7 cellular contexts compared by ENCODE assay signal in the genomic region with DNA sequence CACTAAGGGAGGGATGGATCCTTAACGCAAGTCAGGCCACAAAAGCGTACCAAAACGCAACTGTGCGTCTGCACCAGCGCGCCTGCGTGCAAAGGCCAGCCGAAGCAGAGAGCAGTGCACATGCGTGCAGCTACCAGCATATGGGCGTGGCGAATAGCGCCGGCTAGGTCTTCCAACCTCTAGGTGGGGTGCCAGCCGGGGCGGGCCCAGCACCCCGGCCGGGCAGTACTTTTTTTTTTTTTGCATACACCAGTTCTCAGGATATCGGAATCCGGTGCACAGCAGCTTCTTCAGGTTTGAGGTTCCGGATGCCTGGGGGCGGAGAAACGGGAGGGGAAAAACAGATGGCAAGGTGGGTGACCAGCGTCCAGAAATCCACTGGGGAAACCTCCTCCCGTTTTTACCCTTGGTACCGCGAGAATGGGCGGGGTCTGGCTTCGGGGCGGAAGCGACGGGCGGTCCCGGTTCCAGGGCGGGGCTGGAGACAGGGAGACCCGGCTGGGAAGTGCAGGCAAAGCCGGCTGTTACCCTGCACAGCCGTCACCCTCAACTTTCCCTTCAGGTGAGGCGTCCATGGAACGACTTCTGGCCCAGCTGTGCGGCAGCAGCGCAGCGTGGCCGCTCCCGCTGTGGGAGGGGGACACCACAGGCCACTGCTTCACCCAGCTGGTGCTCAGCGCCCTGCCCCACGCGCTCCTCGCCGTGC. TPM values are rescaled to one million over a fixed set of nuclear protein-coding genes. Genes with fewer than 3 reads are reported as not detected.
DNase-seq lines count a peak whose midpoint lies in the region; ATAC-seq, FAIRE-seq and TF ChIP-seq lines count a peak whose summit lies in the region.

TSS of gene ABCC10 (plus strand) at position 136 of the 706 bp plus-strand sequence. CDS start at position 574, 438 bp downstream.

- no peaks in the 10 kb centered on the region for H3K9me3 ChIP-seq in hepatocyte (ENCODE audit: low read depth)

- H3K4me2 ChIP-seq in hepatocyte = peak within 1 kb of the TSS; percentile 90

- 2% methylated on average over 47 of the region's 49 CpGs for WGBS in hepatocyte (ENCODE audit: low lambda C conversion rate, missing lambda C conversion rate)

- DNase-seq in GM18507 (ENCODE audit: extremely low spot score, insufficient read length, low read depth) (peak; percentile 93), NCI-H2029 treated with DMSO at 0.1 percent for 48 hours (lab: John Stamatoyannopoulos, UW) (peak; percentile 91), T-helper 9 cell (peak; percentile 89), astrocyte of the cerebellum (ENCODE audit: low read depth) (peak; percentile 86), hepatocyte (ENCODE audit: low spot score) (peak; percentile 97), renal cortical epithelial cell (ENCODE audit: low read depth) (peak; percentile 86)

- H3K27ac ChIP-seq in hepatocyte = peak within 1 kb of the TSS; percentile 83

- no peaks in the 10 kb centered on the region for H4K20me1 ChIP-seq in hepatocyte (ENCODE audit: insufficient read depth, poor library complexity, severe bottlenecking)

- in situ Hi-C loops in astrocyte of the cerebellum (cut with HindIII; ENCODE audit: low sequenced_read_pairs) = no loop called here

- H3K9me2 ChIP-seq in hepatocyte (replicated peaks; ENCODE audit: insufficient read depth) = no peaks in the 10 kb centered on the region

- peaks cover 31% of the 10 kb centered on the region for H3K79me2 ChIP-seq in hepatocyte

- H3K4me1 ChIP-seq in hepatocyte (ENCODE audit: insufficient read depth) = peaks cover 16% of the 10 kb centered on the region

- H3K4me3 ChIP-seq in astrocyte of the cerebellum (ENCODE audit: low read depth, low read length) (peak within 1 kb of the TSS; percentile 77), hepatocyte (peak within 1 kb of the TSS; percentile 62)

- ATAC-seq in HG02981 (IDR thresholded peaks at IDR 0.05; ENCODE audit: unreplicated experiment) = peak; percentile 95

- H3K27me3 ChIP-seq in hepatocyte = no peaks in the 10 kb centered on the region

- FAIRE-seq in GM18507 (lab: Jason Lieb, UNC) = peak; percentile 96

- TF ChIP-seq CTCF in astrocyte of the cerebellum (IDR thresholded peaks at IDR 0.05; ENCODE audit: low read depth, low read length, missing control alignments) (peak; percentile 46), hepatocyte (IDR thresholded peaks at IDR 0.05; ENCODE audit: poor library complexity) (peak; percentile 47)

- no peaks in the 10 kb centered on the region for H3K36me3 ChIP-seq in hepatocyte (replicated peaks; ENCODE audit: insufficient read depth, low read depth)

- peak within 1 kb of the TSS; percentile 95 for H2AFZ ChIP-seq in hepatocyte

RNA-seq across cellular contexts. Expression of gene ABCC10, which starts in this region (rescaled TPM):
- total RNA-seq in hepatocyte (16.7 and 17.6 TPM in 2 replicates), renal cortical epithelial cell (13.0 and 19.1 TPM in 2 replicates)
- 33.3 and 41.3 TPM in 2 replicates for polyA plus RNA-seq in hepatocyte

Comparison
In these comparisons a context has a peak if more than half of its experiments do, and no peak if none do; other contexts are left out.
1. Peak in every context shown above with its lines: DNase-seq, ATAC-seq, H3K4me3 ChIP-seq and H3K27ac ChIP-seq.